In genomic region chr9:35508069-35508468, GRCh38 we compare ENCODE assay signal across 29 cellular contexts. TPM values are rescaled to one million over a fixed set of nuclear protein-coding genes. Genes with fewer than 3 reads are reported as not detected.
A peak's percentile ranks its signal among the peaks of the same experiment; 100 is the strongest.
DNase-seq lines count a peak whose midpoint lies in the region; ATAC-seq, FAIRE-seq and TF ChIP-seq lines count a peak whose summit lies in the region.
"Had no signal": no experiment of that assay in that cellular context is flagged by ENCODE, and none has a peak within 500 bp of the region (broad histone marks: within the 10 kb centered on the region; RNA-seq: fewer than 3 reads in every experiment).

No MANE protein-coding gene starts in this region.

- no peak for FAIRE-seq in frontal cortex (lab: Jason Lieb, UNC)

- no peak for ATAC-seq in Panc1
- peak; percentile 76 for ATAC-seq in esophagus mucosa
- no peak for ATAC-seq in naive thymus-derived CD4-positive, alpha-beta T cell
- no peak for ATAC-seq in activated CD8-positive, alpha-beta T cell treated with anti-CD3 and anti-CD28 coated beads, Interleukin-2, amount 10 ng/mL, durations not matched to agents 7 days and 5 days
- ATAC-seq: left lung; natural killer cell treated with Interleukin-12 subunit alpha and Interleukin-12 subunit beta and Interleukin-15 and Interleukin-18, amount 100 ng/mL, for 72 hours; right cardiac atrium; stimulated activated naive CD8-positive, alpha-beta T cell treated with anti-CD3 and anti-CD28 coated beads, Interleukin-15, Interleukin-2, amounts not matched to agents 100 U/mL and 50 U/mL, for 24 hours had no signal

- H3K4me1 ChIP-seq in Panc1 (ENCODE audit: control insufficient read depth, insufficient read depth, low read length) (peaks cover 54% of the 10 kb centered on the region), skeletal muscle tissue (ENCODE audit: control insufficient read depth in 3 of 3, insufficient read depth in 3 of 3, low read length in 3 of 3) (peaks cover 20 to 36% (median 35%) of the 10 kb centered on the region in 3 donors)
- H3K4me1 ChIP-seq in naive thymus-derived CD4-positive, alpha-beta T cell (ENCODE audit: control insufficient read depth in 2 of 2, insufficient read depth in 2 of 2, low read length in 2 of 2), result no peaks in the 10 kb centered on the region

- in situ Hi-C loops in Panc1 (cut with HindIII; ENCODE audit: low pct_unique_long_range_greater_than_20kb, low sequenced_read_pairs), result no loop called here

- H3K36me3 ChIP-seq in Panc1 (ENCODE audit: control insufficient read depth, insufficient read depth, low read length) (no peaks in the 10 kb centered on the region), skeletal muscle tissue (ENCODE audit: control insufficient read depth in 3 of 3, insufficient read depth in 3 of 3, low read length in 3 of 3) (no peaks in the 10 kb centered on the region)
- no peaks in the 10 kb centered on the region for H3K36me3 ChIP-seq in naive thymus-derived CD4-positive, alpha-beta T cell (ENCODE audit: control insufficient read depth in 2 of 3, insufficient read depth in 3 of 3, low read length in 3 of 3)
- H3K36me3 ChIP-seq: left lung, ovary, tibial nerve had no signal

- peak overlapping the region in 1 of 9 donors; percentile 57 for H3K27ac Mint-ChIP-seq in naive thymus-derived CD4-positive, alpha-beta T cell
- H3K27ac Mint-ChIP-seq in activated CD8-positive, alpha-beta T cell treated with anti-CD3 and anti-CD28 coated beads, Interleukin-2, amount 10 ng/mL, durations not matched to agents 7 days and 5 days, result no peak overlapping the region
- H3K27ac Mint-ChIP-seq: activated B cell treated with CpG ODN at 0.5 μM for 24 hours; CD4-positive, CD25-positive, alpha-beta regulatory T cell; mesothelial cell of epicardium; natural killer cell treated with Interleukin-12 subunit alpha and Interleukin-12 subunit beta and Interleukin-15 and Interleukin-18, amount 100 ng/mL, for 72 hours had no signal

- CTCF ChIA-PET in Panc1 (lab: Charles Lee), result no interaction called here
- CTCF ChIA-PET in naive thymus-derived CD4-positive, alpha-beta T cell (lab: Charles Lee), result no interaction called here
- CTCF ChIA-PET in activated CD8-positive, alpha-beta T cell treated with anti-CD3 and anti-CD28 coated beads, Interleukin-2, amount 10 ng/mL, durations not matched to agents 7 days and 5 days (lab: Charles Lee), result interaction anchor here (1.5 to 1.9 kb wide), 2 partner anchors 46 to 412 kb away, joined by 3 to 5 read pairs; partner anchors contain the start of gene PIGO

- H3K9me3 ChIP-seq in Panc1 (ENCODE audit: control insufficient read depth, insufficient read depth, low read depth, low read length), result no peaks in the 10 kb centered on the region; the same call in 1 of the 2 replicates
- H3K9me3 ChIP-seq in skeletal muscle tissue (ENCODE audit: control insufficient read depth in 3 of 3, low read length in 3 of 3), result no peaks in the 10 kb centered on the region
- no peaks in the 10 kb centered on the region for H3K9me3 ChIP-seq in naive thymus-derived CD4-positive, alpha-beta T cell (ENCODE audit: control insufficient read depth in 2 of 3, low read length in 3 of 3)
- H3K9me3 ChIP-seq: left lung, ovary, tibial nerve had no signal

- H3K27me3 ChIP-seq in Panc1 (ENCODE audit: control insufficient read depth, insufficient read depth, low read length) (no peaks in the 10 kb centered on the region), skeletal muscle tissue (ENCODE audit: control insufficient read depth in 3 of 3, insufficient read depth in 3 of 3, low read length in 3 of 3) (no peaks in the 10 kb centered on the region)
- H3K27me3 ChIP-seq in naive thymus-derived CD4-positive, alpha-beta T cell (ENCODE audit: control insufficient read depth in 2 of 2, insufficient read depth in 2 of 2, low read length in 2 of 2), result no peaks in the 10 kb centered on the region
- H3K27me3 ChIP-seq: left lung, ovary, tibial nerve had no signal

- no peak for TF ChIP-seq CTCF in Panc1 (IDR thresholded peaks at IDR 0.05)

- intact Hi-C loops in Panc1 (cut with micrococcal nuclease; ENCODE audit: unreplicated experiment), result no loop called here
- intact Hi-C loops in naive thymus-derived CD4-positive, alpha-beta T cell (cut with micrococcal nuclease), result no loop called here
- intact Hi-C loops in cardiac septum (cut with DNase I), result no loop called here

- H3K4me1 Mint-ChIP-seq in naive thymus-derived CD4-positive, alpha-beta T cell, result peaks cover 0 to 6% (median 0%) of the 10 kb centered on the region in 7 donors
- peaks cover 4% of the 10 kb centered on the region for H3K4me1 Mint-ChIP-seq in activated CD8-positive, alpha-beta T cell treated with anti-CD3 and anti-CD28 coated beads, Interleukin-2, amount 10 ng/mL, durations not matched to agents 7 days and 5 days (ENCODE audit: low read depth)
- H3K4me1 Mint-ChIP-seq: activated B cell treated with CpG ODN at 0.5 μM for 24 hours; CD4-positive, CD25-positive, alpha-beta regulatory T cell; central memory CD8-positive, alpha-beta T cell had no signal

- POLR2A ChIA-PET in Panc1 (lab: Charles Lee), result interaction anchor here (1.9 kb wide), 1 partner anchor 10 kb away, joined by 6 read pairs; no protein-coding TSS in a partner anchor
- POLR2A ChIA-PET in naive thymus-derived CD4-positive, alpha-beta T cell (lab: Charles Lee), result no interaction called here
- POLR2A ChIA-PET in activated CD8-positive, alpha-beta T cell treated with anti-CD3 and anti-CD28 coated beads, Interleukin-2, amount 10 ng/mL, durations not matched to agents 7 days and 5 days (lab: Charles Lee), result interaction anchor here (1.0 to 1.3 kb wide), 2 partner anchors 12 to 33 kb away, joined by 3 read pairs; no protein-coding TSS in a partner anchor

- no peak overlapping the region for H3K4me3 Mint-ChIP-seq in naive thymus-derived CD4-positive, alpha-beta T cell
- H3K4me3 Mint-ChIP-seq in activated CD8-positive, alpha-beta T cell treated with anti-CD3 and anti-CD28 coated beads, Interleukin-2, amount 10 ng/mL, durations not matched to agents 7 days and 5 days, result no peak overlapping the region
- H3K4me3 Mint-ChIP-seq: activated B cell treated with CpG ODN at 0.5 μM for 24 hours; central memory CD8-positive, alpha-beta T cell; mesothelial cell of epicardium; natural killer cell treated with Interleukin-12 subunit alpha and Interleukin-12 subunit beta and Interleukin-15 and Interleukin-18, amount 100 ng/mL, for 72 hours had no signal

- peaks cover 0 to 4% (median 0%) of the 10 kb centered on the region in 5 donors for H3K36me3 Mint-ChIP-seq in naive thymus-derived CD4-positive, alpha-beta T cell
- no peaks in the 10 kb centered on the region for H3K36me3 Mint-ChIP-seq in activated CD8-positive, alpha-beta T cell treated with anti-CD3 and anti-CD28 coated beads, Interleukin-2, amount 10 ng/mL, durations not matched to agents 7 days and 5 days (ENCODE audit: low read depth)
- H3K36me3 Mint-ChIP-seq: CD4-positive, CD25-positive, alpha-beta regulatory T cell; natural killer cell treated with Interleukin-12 subunit alpha and Interleukin-12 subunit beta and Interleukin-15 and Interleukin-18, amount 100 ng/mL, for 72 hours had no signal

- peak; percentile 64 for DNase-seq in HCEC 1CT
- DNase-seq in Panc1 (ENCODE audit: low read depth, low spot score), result no peak
- no peak for DNase-seq in naive thymus-derived CD4-positive, alpha-beta T cell
- DNase-seq in frontal cortex (ENCODE audit: low spot score in 2 of 2), result no peak
- DNase-seq in cardiac septum (ENCODE audit: low spot score), result no peak
- no peak for DNase-seq in activated CD8-positive, alpha-beta T cell treated with anti-CD3 and anti-CD28 coated beads, Interleukin-2, amount 10 ng/mL, durations not matched to agents 7 days and 5 days
- DNase-seq: activated B cell treated with CpG ODN at 0.5 μM for 24 hours; activated naive CD4-positive, alpha-beta T cell treated with anti-CD3 and anti-CD28 coated beads, Interleukin-2, amount 50 U/mL, for 16 hours; anterior cingulate cortex; CD4-positive, CD25-positive, alpha-beta regulatory T cell; DMS 273 treated with DMSO at 0.1 percent for 48 hours; left lung; NCI-H1092; NCI-H187 treated with DMSO at 0.1 percent for 48 hours; NCI-H748 treated with DMSO at 0.1 percent for 48 hours; ovary; right cardiac atrium; Right ventricle myocardium superior; stimulated activated CD4-positive, alpha-beta T cell treated with anti-CD3 and anti-CD28 coated beads, Interleukin-15, amount 100 ng/mL, for 24 hours; stimulated activated naive CD8-positive, alpha-beta T cell treated with anti-CD3 and anti-CD28 coated beads, Interleukin-15, Interleukin-2, amounts not matched to agents 100 U/mL and 50 U/mL, for 24 hours; T-helper 9 cell had no signal

- H3K9me3 Mint-ChIP-seq in naive thymus-derived CD4-positive, alpha-beta T cell, result peaks cover 0 to 5% (median 0%) of the 10 kb centered on the region in 11 donors
- H3K9me3 Mint-ChIP-seq in activated CD8-positive, alpha-beta T cell treated with anti-CD3 and anti-CD28 coated beads, Interleukin-2, amount 10 ng/mL, durations not matched to agents 7 days and 5 days (ENCODE audit: insufficient read depth), result no peaks in the 10 kb centered on the region
- H3K9me3 Mint-ChIP-seq: activated B cell treated with CpG ODN at 0.5 μM for 24 hours; central memory CD8-positive, alpha-beta T cell; mesothelial cell of epicardium; natural killer cell treated with Interleukin-12 subunit alpha and Interleukin-12 subunit beta and Interleukin-15 and Interleukin-18, amount 100 ng/mL, for 72 hours had no signal

- BruUV-seq in Panc1 (replicated peaks; lab: Mats Ljungman, UMichigan), result no TSS peak

- H3K27ac ChIP-seq in Panc1 (ENCODE audit: low read length), result peak overlapping the region; percentile 96
- peak overlapping the region; percentile 32 for H3K27ac ChIP-seq in skeletal muscle tissue (ENCODE audit: low read depth, low read length)
- H3K27ac ChIP-seq in naive thymus-derived CD4-positive, alpha-beta T cell (ENCODE audit: low read depth, low read length), result no peak overlapping the region
- H3K27ac ChIP-seq: epithelial cell of prostate, KMS-11, left lung, ovary had no signal

- H3K27me3 Mint-ChIP-seq in naive thymus-derived CD4-positive, alpha-beta T cell, result peaks cover 0 to 3% (median 0%) of the 10 kb centered on the region in 5 donors
- H3K27me3 Mint-ChIP-seq in activated CD8-positive, alpha-beta T cell treated with anti-CD3 and anti-CD28 coated beads, Interleukin-2, amount 10 ng/mL, durations not matched to agents 7 days and 5 days (ENCODE audit: low read depth), result peaks cover 13% of the 10 kb centered on the region

- H3K4me3 ChIP-seq in Panc1 (ENCODE audit: low read depth in 2 of 2, low read length in 2 of 2) (no peak overlapping the region), skeletal muscle tissue (ENCODE audit: low read length in 3 of 3) (no peak overlapping the region)
- H3K4me3 ChIP-seq in naive thymus-derived CD4-positive, alpha-beta T cell (ENCODE audit: low read length), result no peak overlapping the region
- H3K4me3 ChIP-seq: left lung, ovary, tibial nerve had no signal

- H3K9ac ChIP-seq in skeletal muscle tissue (ENCODE audit: low read depth in 1 of 3, low read length in 3 of 3), result no peak overlapping the region
- H3K9ac ChIP-seq: KMS-11 had no signal

RNA-seq across cellular contexts. Expression of gene RUSC2, which starts 18.2 kb away (rescaled TPM):
- total RNA-seq in Panc1 (2021; ENCODE audit: unreplicated experiment) (49.9 TPM), esophagus mucosa (4.7 TPM), skeletal muscle tissue (29.2 TPM), frontal cortex (50.5 TPM), cardiac septum (44.5 TPM)
- polyA plus RNA-seq in Panc1 (2012; ENCODE audit: insufficient read length), result 30.4 TPM
- 1 to 10 TPM; 3.1 to 8.3 (median 5.4) TPM for total RNA-seq in naive thymus-derived CD4-positive, alpha-beta T cell
- under 1 TPM; 0.18 to 0.92 TPM for polyA plus RNA-seq in naive thymus-derived CD4-positive, alpha-beta T cell
- total RNA-seq in activated CD8-positive, alpha-beta T cell treated with anti-CD3 and anti-CD28 coated beads, Interleukin-2, amount 10 ng/mL, durations not matched to agents 7 days and 5 days, result 1 to 10 TPM; 1.9 to 2.3 TPM
